Comparison of ENCODE assay signal across 1 cellular context in the genomic region with DNA sequence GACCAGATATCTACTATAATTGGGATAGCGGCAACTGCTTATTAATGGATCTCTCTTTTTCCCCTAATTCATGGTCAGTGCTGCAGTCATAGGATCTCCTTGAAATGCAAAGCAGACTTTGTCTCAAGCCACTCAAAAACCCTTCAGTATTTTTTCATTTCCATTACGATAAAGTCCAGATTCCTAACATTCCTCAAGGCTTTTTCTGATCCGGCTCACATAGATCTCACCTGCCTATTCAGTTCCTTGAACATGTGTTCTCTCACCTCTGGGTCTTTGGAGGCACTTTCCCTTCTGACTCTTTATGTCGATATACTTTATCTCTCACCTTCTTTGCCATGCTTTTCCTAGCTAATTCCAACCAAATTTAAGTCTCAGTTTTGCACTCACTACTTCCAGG.
TF ChIP-seq lines count a peak whose summit lies in the region.

No MANE protein-coding gene starts in this region.

TF ChIP-seq in GM23338, 12 proteins besides CTCF, POLR2A, EP300 and RAD21 (continued from another document):
- TF ChIP-seq, protein P1, sequence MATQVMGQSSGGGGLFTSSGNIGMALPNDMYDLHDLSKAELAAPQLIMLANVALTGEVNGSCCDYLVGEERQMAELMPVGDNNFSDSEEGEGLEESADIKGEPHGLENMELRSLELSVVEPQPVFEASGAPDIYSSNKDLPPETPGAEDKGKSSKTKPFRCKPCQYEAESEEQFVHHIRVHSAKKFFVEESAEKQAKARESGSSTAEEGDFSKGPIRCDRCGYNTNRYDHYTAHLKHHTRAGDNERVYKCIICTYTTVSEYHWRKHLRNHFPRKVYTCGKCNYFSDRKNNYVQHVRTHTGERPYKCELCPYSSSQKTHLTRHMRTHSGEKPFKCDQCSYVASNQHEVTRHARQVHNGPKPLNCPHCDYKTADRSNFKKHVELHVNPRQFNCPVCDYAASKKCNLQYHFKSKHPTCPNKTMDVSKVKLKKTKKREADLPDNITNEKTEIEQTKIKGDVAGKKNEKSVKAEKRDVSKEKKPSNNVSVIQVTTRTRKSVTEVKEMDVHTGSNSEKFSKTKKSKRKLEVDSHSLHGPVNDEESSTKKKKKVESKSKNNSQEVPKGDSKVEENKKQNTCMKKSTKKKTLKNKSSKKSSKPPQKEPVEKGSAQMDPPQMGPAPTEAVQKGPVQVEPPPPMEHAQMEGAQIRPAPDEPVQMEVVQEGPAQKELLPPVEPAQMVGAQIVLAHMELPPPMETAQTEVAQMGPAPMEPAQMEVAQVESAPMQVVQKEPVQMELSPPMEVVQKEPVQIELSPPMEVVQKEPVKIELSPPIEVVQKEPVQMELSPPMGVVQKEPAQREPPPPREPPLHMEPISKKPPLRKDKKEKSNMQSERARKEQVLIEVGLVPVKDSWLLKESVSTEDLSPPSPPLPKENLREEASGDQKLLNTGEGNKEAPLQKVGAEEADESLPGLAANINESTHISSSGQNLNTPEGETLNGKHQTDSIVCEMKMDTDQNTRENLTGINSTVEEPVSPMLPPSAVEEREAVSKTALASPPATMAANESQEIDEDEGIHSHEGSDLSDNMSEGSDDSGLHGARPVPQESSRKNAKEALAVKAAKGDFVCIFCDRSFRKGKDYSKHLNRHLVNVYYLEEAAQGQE (IDR thresholded peaks at IDR 0.05; ENCODE audit: unreplicated experiment) = no peak
- TF ChIP-seq, protein P2, sequence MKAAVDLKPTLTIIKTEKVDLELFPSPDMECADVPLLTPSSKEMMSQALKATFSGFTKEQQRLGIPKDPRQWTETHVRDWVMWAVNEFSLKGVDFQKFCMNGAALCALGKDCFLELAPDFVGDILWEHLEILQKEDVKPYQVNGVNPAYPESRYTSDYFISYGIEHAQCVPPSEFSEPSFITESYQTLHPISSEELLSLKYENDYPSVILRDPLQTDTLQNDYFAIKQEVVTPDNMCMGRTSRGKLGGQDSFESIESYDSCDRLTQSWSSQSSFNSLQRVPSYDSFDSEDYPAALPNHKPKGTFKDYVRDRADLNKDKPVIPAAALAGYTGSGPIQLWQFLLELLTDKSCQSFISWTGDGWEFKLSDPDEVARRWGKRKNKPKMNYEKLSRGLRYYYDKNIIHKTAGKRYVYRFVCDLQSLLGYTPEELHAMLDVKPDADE (IDR thresholded peaks at IDR 0.05) = no peak
- TF ChIP-seq STAT1 (IDR thresholded peaks at IDR 0.05; ENCODE audit: unreplicated experiment) (no peak), EZH2phosphoT487 (IDR thresholded peaks at IDR 0.05; ENCODE audit: unreplicated experiment) (no peak), NANOG (IDR thresholded peaks at IDR 0.05; ENCODE audit: borderline replicate concordance) (no peak), ZNF114 (CRISPR knock-in tag; IDR thresholded peaks at IDR 0.05) (no peak), ZNF331 (CRISPR knock-in tag; IDR thresholded peaks at IDR 0.05; ENCODE audit: low read depth) (no peak), EZH2 (IDR thresholded peaks at IDR 0.05; ENCODE audit: low read depth, unreplicated experiment) (no peak), POLR2AphosphoS5 (IDR thresholded peaks at IDR 0.05; ENCODE audit: low read depth) (no peak), CREB1 (CRISPR knock-in tag; IDR thresholded peaks at IDR 0.05; ENCODE audit: low read depth) (no peak), JUNB (IDR thresholded peaks at IDR 0.05; ENCODE audit: unreplicated experiment) (no peak)
TF ChIP-seq in GM23338: peak in this region for 0.
